18 cellular contexts compared by ENCODE assay signal in the genomic region with DNA sequence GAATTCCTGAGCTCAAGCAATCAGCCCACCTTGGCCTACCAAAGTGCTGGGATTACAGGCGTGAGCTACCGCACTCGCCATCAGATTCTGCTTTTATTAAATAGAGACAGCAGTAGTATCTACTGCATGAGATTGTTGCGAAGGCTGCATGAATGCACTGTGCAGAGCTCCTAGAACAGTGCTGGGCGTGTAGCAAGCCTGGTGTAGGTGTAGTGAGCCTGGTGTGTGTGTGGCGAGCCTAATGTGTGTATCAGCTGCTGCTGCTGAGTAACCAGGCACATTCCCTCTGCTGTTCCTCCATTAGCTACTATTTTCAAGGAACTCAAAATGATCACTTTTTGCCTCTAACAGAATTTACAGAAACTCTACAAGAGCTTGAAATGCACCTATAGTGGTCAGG. TPM values are rescaled to one million over a fixed set of nuclear protein-coding genes. Genes with fewer than 3 reads are reported as not detected.
DNase-seq lines count a peak whose midpoint lies in the region; FAIRE-seq and TF ChIP-seq lines count a peak whose summit lies in the region.
"Had no signal": no experiment of that assay in that cellular context is flagged by ENCODE, and none has a peak within 500 bp of the region (broad histone marks: within the 10 kb centered on the region; RNA-seq: fewer than 3 reads in every experiment).

No MANE protein-coding gene starts in this region.

- no peaks in the 10 kb centered on the region for H3K79me2 ChIP-seq in H1 (ENCODE audit: control insufficient read depth in 1 of 2, insufficient read depth in 2 of 2, low read length in 2 of 2)

- no peak overlapping the region for H2BK5ac ChIP-seq in H1 (ENCODE audit: low read depth, low read length)
- H2BK5ac ChIP-seq in neuronal stem cell (ENCODE audit: low read length) = no peak overlapping the region

- H2AFZ ChIP-seq in H1 (ENCODE audit: low read length) (no peak overlapping the region), neuronal stem cell (ENCODE audit: low read length) (no peak overlapping the region)

- H2BK15ac ChIP-seq in H1 (ENCODE audit: low read length) (no peak overlapping the region), neuronal stem cell (ENCODE audit: low read length) (no peak overlapping the region)

- no peaks in the 10 kb centered on the region for H3K4me1 ChIP-seq in H1 (replicated peaks in 1 of 4; ENCODE audit: control insufficient read depth in 3 of 4, insufficient read depth in 4 of 4, low read length in 3 of 4)
- H3K4me1 ChIP-seq in neuronal stem cell (ENCODE audit: control insufficient read depth in 2 of 2, insufficient read depth in 1 of 2, low read depth in 1 of 2, low read length in 2 of 2) = peaks cover 0 to 9% of the 10 kb centered on the region in 2 donors
- H3K4me1 ChIP-seq: HAP-1 had no signal

- H2BK12ac ChIP-seq in H1 (ENCODE audit: low read depth, low read length) (no peak overlapping the region), neuronal stem cell (ENCODE audit: low read length) (no peak overlapping the region)

- FAIRE-seq in H1 (lab: Jason Lieb, UNC) = no peak
- no peak for FAIRE-seq in GM19239 (lab: Jason Lieb, UNC)
- FAIRE-seq: GM12891 had no signal

- H3K14ac ChIP-seq in H1 (ENCODE audit: insufficient read length) (peak overlapping the region; percentile 28), neuronal stem cell (ENCODE audit: low read length) (no peak overlapping the region)

- H4K91ac ChIP-seq in H1 (replicated peaks; ENCODE audit: insufficient read length, low read length) = no peak overlapping the region
- no peak overlapping the region for H4K91ac ChIP-seq in neuronal stem cell (ENCODE audit: low read depth, low read length, poor library complexity)

- no peak overlapping the region for H3K4me2 ChIP-seq in H1 (ENCODE audit: insufficient read depth in 1 of 2, low read depth in 2 of 2, low read length in 2 of 2)
- H3K4me2 ChIP-seq in neuronal stem cell (ENCODE audit: insufficient read depth, low read length, poor library complexity, severe bottlenecking) = no peak overlapping the region
- H3K4me2 ChIP-seq: BLaER1 treated with 17β-estradiol and CSF1 and Interleukin-3, amounts not matched to agents 10 nM and 100 nM had no signal

- DNase-seq in Ammon's horn (ENCODE audit: low spot score) (peak; percentile 44), H1 (ENCODE audit: low read depth in 1 of 2, low spot score in 2 of 2) (no peak), neuronal stem cell (ENCODE audit: low spot score) (no peak), putamen (ENCODE audit: low spot score) (peak; percentile 72), GM10248 (ENCODE audit: extremely low spot score) (no peak), GM19239 (ENCODE audit: insufficient read length, low spot score) (no peak), NCI-H748 (lab: John Stamatoyannopoulos, UW; ENCODE audit: unreplicated experiment) (no peak)
- DNase-seq: 8988T; Calu3; CD8-positive, alpha-beta T cell; DND-41; EL; KBM-7 had no signal

- H3K23ac ChIP-seq in H1 (ENCODE audit: insufficient read length) (no peak overlapping the region), neuronal stem cell (ENCODE audit: low read depth, low read length, poor library complexity) (no peak overlapping the region)

- no peaks in the 10 kb centered on the region for H4K20me1 ChIP-seq in H1 (replicated peaks in 1 of 2; ENCODE audit: control insufficient read depth in 1 of 2, insufficient read depth in 2 of 2, low read length in 2 of 2)
- H4K20me1 ChIP-seq: BLaER1 treated with 17β-estradiol and CSF1 and Interleukin-3, amounts not matched to agents 10 nM and 100 nM had no signal

- no peak for TF ChIP-seq RAD21 in H1 (IDR thresholded peaks at IDR 0.05 in 1 of 2, conservative IDR thresholded peaks at IDR 0.05 in 1 of 2; ENCODE audit: low read depth in 2 of 2, low read length in 2 of 2)

- H3K27me3 ChIP-seq in H1 (replicated peaks in 1 of 4; ENCODE audit: control insufficient read depth in 3 of 4, extremely low read depth in 1 of 4, insufficient read depth in 3 of 4, low read length in 3 of 4) (no peaks in the 10 kb centered on the region), neuronal stem cell (ENCODE audit: control insufficient read depth in 3 of 3, insufficient read depth in 3 of 3, low read depth in 1 of 3, low read length in 3 of 3) (no peaks in the 10 kb centered on the region)
- H3K27me3 ChIP-seq: BLaER1 treated with 17β-estradiol and CSF1 and Interleukin-3, amounts not matched to agents 10 nM and 100 nM had no signal

- H4K8ac ChIP-seq in H1 (ENCODE audit: extremely low read depth, insufficient read depth, low read length) (no peak overlapping the region), neuronal stem cell (ENCODE audit: low read depth, low read length) (no peak overlapping the region)

- H3K9me3 ChIP-seq in H1 (ENCODE audit: insufficient read depth in 2 of 2, low read depth in 1 of 2, low read length in 1 of 2) (no peaks in the 10 kb centered on the region), neuronal stem cell (replicated peaks in 1 of 2; ENCODE audit: control insufficient read depth in 2 of 2, insufficient read depth in 1 of 2, low read depth in 1 of 2, low read length in 2 of 2) (no peaks in the 10 kb centered on the region)
- H3K9me3 ChIP-seq: BLaER1 treated with 17β-estradiol and CSF1 and Interleukin-3, amounts not matched to agents 10 nM and 100 nM; HAP-1 had no signal

- POLR2A ChIA-PET in H1 (lab: Charles Lee; ENCODE audit: partially characterized antibody) = no interaction called here
- POLR2A ChIA-PET in GM10248 (lab: Yijun Ruan, JAX) = no interaction called here

- H3K36me3 ChIP-seq in H1 (ENCODE audit: control insufficient read depth in 2 of 4, insufficient read depth in 4 of 4, low read length in 3 of 4) (no peaks in the 10 kb centered on the region), neuronal stem cell (replicated peaks in 1 of 2; ENCODE audit: control insufficient read depth in 2 of 2, insufficient read depth in 2 of 2, low read length in 2 of 2) (no peaks in the 10 kb centered on the region)
- H3K36me3 ChIP-seq: BLaER1 treated with 17β-estradiol and CSF1 and Interleukin-3, amounts not matched to agents 10 nM and 100 nM; HAP-1 had no signal

- H2BK120ac ChIP-seq in H1 (replicated peaks; ENCODE audit: low read depth, low read length) (no peak overlapping the region), neuronal stem cell (ENCODE audit: low read depth, low read length) (no peak overlapping the region)

- H3K9ac ChIP-seq in H1 (replicated peaks in 1 of 4; ENCODE audit: extremely low read depth in 1 of 4, low read depth in 3 of 4, low read length in 3 of 4) (no peak overlapping the region), neuronal stem cell (ENCODE audit: low read depth, low read length, poor library complexity) (no peak overlapping the region)
- H3K9ac ChIP-seq: BLaER1 treated with 17β-estradiol and CSF1 and Interleukin-3, amounts not matched to agents 10 nM and 100 nM had no signal

- TF ChIP-seq EP300 in H1 (IDR thresholded peaks at IDR 0.05; ENCODE audit: borderline replicate concordance in 1 of 2, low read depth in 2 of 2, low read length in 2 of 2) = no peak

- H3K79me1 ChIP-seq in H1 (ENCODE audit: low read depth, low read length) (no peaks in the 10 kb centered on the region), neuronal stem cell (ENCODE audit: low read depth, low read length) (no peaks in the 10 kb centered on the region)

- H3K18ac ChIP-seq in H1 (ENCODE audit: extremely low read depth, low read length) (no peak overlapping the region), neuronal stem cell (ENCODE audit: low read length) (no peak overlapping the region)

- no peak for TF ChIP-seq CTCF in H1 (IDR thresholded peaks at IDR 0.05; ENCODE audit: control extremely low read depth in 1 of 3, insufficient read depth in 1 of 3, low read depth in 1 of 3, low read length in 3 of 3)
- no peak for TF ChIP-seq CTCF in GM10248 (IDR thresholded peaks at IDR 0.05; ENCODE audit: control extremely low read depth, extremely low read depth, low read depth, missing control alignments)

- TF ChIP-seq POLR2A in H1 (IDR thresholded peaks at IDR 0.05; ENCODE audit: control extremely low read depth in 1 of 2, low read depth in 2 of 2, low read length in 2 of 2) = no peak

- H2AK5ac ChIP-seq in H1 (ENCODE audit: low read depth, low read length) = no peak overlapping the region
- H2AK5ac ChIP-seq in neuronal stem cell (ENCODE audit: low read depth, low read length) = peak overlapping the region; percentile 32

- H3K23me2 ChIP-seq in H1 (ENCODE audit: low read depth, low read length) = no peaks in the 10 kb centered on the region

- CTCF ChIA-PET in H1 (lab: Charles Lee; ENCODE audit: partially characterized antibody) = interaction anchor here (0.9 to 1.7 kb wide), 3 partner anchors 25 to 104 kb away, joined by 3 read pairs; no protein-coding TSS in a partner anchor
- CTCF ChIA-PET in GM10248 (lab: Yijun Ruan, JAX) = interaction anchor here (1.1 to 1.3 kb wide), 2 partner anchors 14 to 58 kb away, joined by 3 to 5 read pairs; partner anchors contain the start of gene PTPRM

- no peak overlapping the region for H4K5ac ChIP-seq in H1 (ENCODE audit: insufficient read length, low read depth, low read length)

- no peak overlapping the region for H3K27ac ChIP-seq in H1 (ENCODE audit: low read depth, low read length)
- no peak overlapping the region for H3K27ac ChIP-seq in neuronal stem cell (replicated peaks; ENCODE audit: low read length)
- H3K27ac ChIP-seq: BLaER1 treated with 17β-estradiol and CSF1 and Interleukin-3, amounts not matched to agents 10 nM and 100 nM had no signal

- H3K4me3 ChIP-seq in H1 (ENCODE audit: extremely low read depth in 1 of 4, insufficient read depth in 2 of 4, low read depth in 3 of 4, low read length in 4 of 4) = no peak overlapping the region
- H3K4me3 ChIP-seq in neuronal stem cell (ENCODE audit: low read length in 2 of 2) = no peak overlapping the region
- H3K4me3 ChIP-seq: BLaER1 treated with 17β-estradiol and CSF1 and Interleukin-3, amounts not matched to agents 10 nM and 100 nM; HAP-1 had no signal

- no peak overlapping the region for H3K4ac ChIP-seq in H1 (replicated peaks; ENCODE audit: insufficient read length, low read depth, low read length)
- H3K4ac ChIP-seq in neuronal stem cell (ENCODE audit: low read length) = no peak overlapping the region

- H2BK20ac ChIP-seq in H1 (ENCODE audit: low read length) = no peak overlapping the region

- 85% methylated on average over 6 of the region's 6 CpGs; no CpG with 5 or more reads in 1 of the 2 experiments for WGBS in H1 (ENCODE audit: extremely low coverage in 1 of 2, insufficient coverage in 1 of 2, insufficient read length in 1 of 2, insufficient replicate concordance in 2 of 2, low coverage in 1 of 2, low lambda C conversion rate in 2 of 2, missing lambda C conversion rate in 1 of 2), 2 experiments
- no CpG with 5 or more reads among the region's 6 CpGs for WGBS in neuronal stem cell (ENCODE audit: extremely low coverage in 2 of 2, insufficient read length in 2 of 2, insufficient replicate concordance in 1 of 2), 2 donors

- no peak overlapping the region for H3K56ac ChIP-seq in H1 (replicated peaks; ENCODE audit: insufficient read length, low read depth, low read length)

RNA-seq across cellular contexts. Expression of gene PTPRM, which starts 57.6 kb away (rescaled TPM):
- 4.1 and 5.7 TPM in 2 replicates for total RNA-seq in H1 (2021; fragmentation: NEBNext Ultra II Directional; extraction: Animal tissue kit (Norgen Biotek cat#: 25700))
- polyA plus RNA-seq in H1 (2011; rRNA removed) = 5.6 and 7.0 TPM in 2 replicates
- polyA plus RNA-seq in H1 (2011; cell fraction: cytosol; rRNA removed) = 6.0 TPM
- 19.5 TPM for polyA plus RNA-seq in H1 (2011; cell fraction: nucleus; rRNA removed)
- polyA plus RNA-seq in H1 (2012, experiment 1 of 2) = 4.0 to 5.9 TPM (median 4.6 TPM) in 4 replicates
- polyA plus RNA-seq in H1 (2012, experiment 2 of 2) = 0.30 TPM
- 7.0 TPM for polyA plus RNA-seq in H1 (2013, experiment 1 of 2)
- polyA plus RNA-seq in H1 (2013, experiment 2 of 2) = 7.4 TPM
- polyA minus RNA-seq in H1 (2011; rRNA and poly(A)+ RNA removed) = 14.5 and 16.0 TPM in 2 replicates
- polyA minus RNA-seq in H1 (2011; cell fraction: cytosol; rRNA and poly(A)+ RNA removed) = 9.4 TPM
- 45.9 TPM for polyA minus RNA-seq in H1 (2011; cell fraction: nucleus; rRNA and poly(A)+ RNA removed)
- polyA plus RNA-seq in neuronal stem cell (2013, experiment 1 of 2) = 12.6 TPM
- polyA plus RNA-seq in neuronal stem cell (2013, experiment 2 of 2) = 10.1 TPM
- total RNA-seq: A673, G401 had no signal

Comparison
In these comparisons a context has a peak if more than half of its experiments do, and no peak if none do; other contexts are left out.
1. DNase-seq: peak in Ammon's horn (single experiment) and putamen (single experiment); none in H1 (0 of 2), neuronal stem cell (single experiment), GM10248 (single experiment), GM19239 (single experiment) and NCI-H748 (single experiment).